19 cellular contexts compared by ENCODE assay signal in genomic region chr16:17491140-17491662, GRCh38.
"Had no signal": no experiment of that assay in that cellular context is flagged by ENCODE, and none has a peak within 500 bp of the region (broad histone marks: within the 10 kb centered on the region; RNA-seq: fewer than 3 reads in every experiment).

No MANE protein-coding gene starts in this region.

- ATAC-seq: activated CD4-positive, alpha-beta T cell treated with anti-CD3 and anti-CD28 coated beads for 36 hours; activated T-cell treated with anti-CD3 and anti-CD28 coated beads, Interleukin-2, amount 50 U/mL, for 72 hours; heart right ventricle; lower lobe of right lung; stimulated activated naive CD8-positive, alpha-beta T cell treated with anti-CD3 and anti-CD28 coated beads, Interleukin-15, amount 100 ng/mL, for 72 hours; T-cell had no signal

- H3K36me3 ChIP-seq: heart right ventricle, lower lobe of right lung, spleen, tibial artery had no signal

- H3K9me3 ChIP-seq: lower lobe of right lung, tibial artery had no signal

- H3K27me3 ChIP-seq: spleen had no signal

- H3K4me1 Mint-ChIP-seq: activated CD4-positive, alpha-beta T cell treated with anti-CD3 and anti-CD28 coated beads for 36 hours; stimulated activated naive CD8-positive, alpha-beta T cell treated with anti-CD3 and anti-CD28 coated beads, Interleukin-15, amount 100 ng/mL, for 72 hours; T-cell had no signal

- H3K27me3 Mint-ChIP-seq: activated CD4-positive, alpha-beta T cell treated with anti-CD3 and anti-CD28 coated beads for 36 hours; progenitor cell of endocrine pancreas; stimulated activated naive CD8-positive, alpha-beta T cell treated with anti-CD3 and anti-CD28 coated beads, Interleukin-15, amount 100 ng/mL, for 72 hours had no signal

- H3K27ac ChIP-seq: epithelial cell of prostate, heart right ventricle, lower lobe of right lung, spleen, tibial artery had no signal

- H3K4me1 ChIP-seq: heart right ventricle, lower lobe of right lung, spleen, tibial artery had no signal

- DNase-seq: activated B cell treated with CpG ODN at 0.5 μM for 24 hours; activated CD4-positive, alpha-beta memory T cell treated with anti-CD3 and anti-CD28 coated beads for 36 hours; activated CD4-positive, alpha-beta T cell treated with anti-CD3 and anti-CD28 coated beads for 36 hours; activated effector memory CD4-positive, alpha-beta T cell treated with Interleukin-2 at 50 U/mL for 16 hours; activated naive CD4-positive, alpha-beta T cell treated with anti-CD3 and anti-CD28 coated beads for 36 hours; activated T-cell treated with anti-CD3 and anti-CD28 coated beads, Interleukin-2, amount 50 U/mL, for 72 hours; cortex of kidney; heart right ventricle; kidney; lower lobe of right lung; naive B cell; retina; spleen; stimulated activated CD4-positive, alpha-beta T cell treated with anti-CD3 and anti-CD28 coated beads, Interleukin-4, amount 100 ng/mL, for 4 hours; stimulated activated naive CD8-positive, alpha-beta T cell treated with anti-CD3 and anti-CD28 coated beads, Interleukin-15, amount 100 ng/mL, for 72 hours; T-cell; tibial artery had no signal

- FAIRE-seq: kidney had no signal

- H3K27ac Mint-ChIP-seq: activated B cell treated with CpG ODN at 0.5 μM for 24 hours; activated CD4-positive, alpha-beta memory T cell treated with anti-CD3 and anti-CD28 coated beads for 36 hours; activated CD4-positive, alpha-beta T cell treated with anti-CD3 and anti-CD28 coated beads for 36 hours; activated naive CD4-positive, alpha-beta T cell treated with anti-CD3 and anti-CD28 coated beads for 36 hours; activated T-cell treated with anti-CD3 and anti-CD28 coated beads, Interleukin-2, amount 50 U/mL, for 72 hours; progenitor cell of endocrine pancreas; stimulated activated naive CD8-positive, alpha-beta T cell treated with anti-CD3 and anti-CD28 coated beads, Interleukin-15, amount 100 ng/mL, for 72 hours; T-cell had no signal

- H3K36me3 Mint-ChIP-seq: activated CD4-positive, alpha-beta memory T cell treated with anti-CD3 and anti-CD28 coated beads for 36 hours; naive B cell; T-cell had no signal

- H3K4me3 Mint-ChIP-seq: activated B cell treated with CpG ODN at 0.5 μM for 24 hours; activated CD4-positive, alpha-beta memory T cell treated with anti-CD3 and anti-CD28 coated beads for 36 hours; activated CD4-positive, alpha-beta T cell treated with anti-CD3 and anti-CD28 coated beads for 36 hours; activated naive CD4-positive, alpha-beta T cell treated with anti-CD3 and anti-CD28 coated beads for 36 hours; activated T-cell treated with anti-CD3 and anti-CD28 coated beads, Interleukin-2, amount 50 U/mL, for 72 hours; naive B cell; stimulated activated naive CD8-positive, alpha-beta T cell treated with anti-CD3 and anti-CD28 coated beads, Interleukin-15, amount 100 ng/mL, for 72 hours; T-cell had no signal

- H3K4me3 ChIP-seq: heart right ventricle, lower lobe of right lung, spleen, tibial artery had no signal

- H3K9me3 Mint-ChIP-seq: activated B cell treated with CpG ODN at 0.5 μM for 24 hours; activated CD4-positive, alpha-beta memory T cell treated with anti-CD3 and anti-CD28 coated beads for 36 hours; activated naive CD4-positive, alpha-beta T cell treated with anti-CD3 and anti-CD28 coated beads for 36 hours; activated T-cell treated with anti-CD3 and anti-CD28 coated beads, Interleukin-2, amount 50 U/mL, for 72 hours; stimulated activated naive CD8-positive, alpha-beta T cell treated with anti-CD3 and anti-CD28 coated beads, Interleukin-15, amount 100 ng/mL, for 72 hours; T-cell had no signal
